8 cellular contexts compared by ENCODE assay signal in genomic region chr1:95233737-95234493, GRCh38. TPM values are rescaled to one million over a fixed set of nuclear protein-coding genes. Genes with fewer than 3 reads are reported as not detected.
DNase-seq lines count a peak whose midpoint lies in the region; ATAC-seq and TF ChIP-seq lines count a peak whose summit lies in the region.

A gene with protein sequence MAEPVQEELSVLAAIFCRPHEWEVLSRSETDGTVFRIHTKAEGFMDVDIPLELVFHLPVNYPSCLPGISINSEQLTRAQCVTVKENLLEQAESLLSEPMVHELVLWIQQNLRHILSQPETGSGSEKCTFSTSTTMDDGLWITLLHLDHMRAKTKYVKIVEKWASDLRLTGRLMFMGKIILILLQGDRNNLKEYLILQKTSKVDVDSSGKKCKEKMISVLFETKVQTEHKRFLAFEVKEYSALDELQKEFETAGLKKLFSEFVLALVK (plus strand): TSS chr1:95234210. CDS start chr1:95234231, 21 bp downstream.

- peaks cover 35% of the 10 kb centered on the region for H3K79me2 ChIP-seq in DOHH2 (ENCODE audit: control insufficient read depth, low read length)

- no peaks in the 10 kb centered on the region for H3F3A ChIP-seq in DOHH2 (ENCODE audit: control insufficient read depth, insufficient read depth)

- H3K4me3 ChIP-seq in DOHH2 (ENCODE audit: low read length) (peak within 1 kb of the TSS; percentile 92), Panc1 (ENCODE audit: low read depth in 2 of 2, low read length in 2 of 2) (peak within 1 kb of the TSS; percentile 68 to 72), esophagus squamous epithelium (peak within 1 kb of the TSS; percentile 68 to 91 (median 85))
- H3K4me3 ChIP-seq in Jurkat, Clone E6-1 (ENCODE audit: low read length), result peak within 1 kb of the TSS; percentile 75

- TF ChIP-seq CTCF in DOHH2 (IDR thresholded peaks at IDR 0.05; ENCODE audit: low read depth, low read length, poor library complexity, severe bottlenecking) (peak; percentile 67), Panc1 (IDR thresholded peaks at IDR 0.05) (peak; percentile 92), esophagus squamous epithelium (IDR thresholded peaks at IDR 0.05) (peak; percentile 80 to 95 (median 90))

- H3K4me1 ChIP-seq in DOHH2 (ENCODE audit: control insufficient read depth, low read length) (peaks cover 9% of the 10 kb centered on the region), Panc1 (ENCODE audit: control insufficient read depth, insufficient read depth, low read length) (peaks cover 7% of the 10 kb centered on the region), esophagus squamous epithelium (peaks cover 7 to 73% (median 8%) of the 10 kb centered on the region in 3 donors)

- no TSS peak for BruUV-seq in Panc1 (replicated peaks; lab: Mats Ljungman, UMichigan)

- CTCF ChIA-PET in Panc1 (lab: Charles Lee), result interaction anchor here (0.5 to 1.7 kb wide), 18 partner anchors 10 to 1510 kb away, joined by 3 to 8 read pairs (median 4); partner anchors contain the start of genes ALG14 and TLCD4

- no peaks in the 10 kb centered on the region for H3K9me3 ChIP-seq in DOHH2 (ENCODE audit: control insufficient read depth, insufficient read depth, low read length)
- H3K9me3 ChIP-seq in Panc1 (ENCODE audit: control insufficient read depth, insufficient read depth, low read depth, low read length), result no peaks in the 10 kb centered on the region
- no peaks in the 10 kb centered on the region for H3K9me3 ChIP-seq in esophagus squamous epithelium

- H3K36me3 ChIP-seq in DOHH2 (ENCODE audit: control insufficient read depth, low read length) (peaks cover 14% of the 10 kb centered on the region), Panc1 (ENCODE audit: control insufficient read depth, insufficient read depth, low read length) (no peaks in the 10 kb centered on the region), esophagus squamous epithelium (no peaks in the 10 kb centered on the region)

- H3K9me3 Mint-ChIP-seq in activated T-cell treated with anti-CD3 and anti-CD28 coated beads, Interleukin-2, amount 50 U/mL, for 72 hours, result no peaks in the 10 kb centered on the region
- H3K9me3 Mint-ChIP-seq in naive B cell, result no peaks in the 10 kb centered on the region
- no peaks in the 10 kb centered on the region for H3K9me3 Mint-ChIP-seq in stimulated activated memory B cell treated with anti-CD40 and anti-IgM and Interleukin-4, amounts not matched to agents 10 μg/mL and 1 μg/mL and 100 μg/mL, for 72 hours

- H3K27ac ChIP-seq in DOHH2 (ENCODE audit: low read depth, low read length) (peak within 1 kb of the TSS; percentile 37), Panc1 (ENCODE audit: low read length) (peak within 1 kb of the TSS; percentile 66; the same call in 1 of the 2 replicates), esophagus squamous epithelium (peak within 1 kb of the TSS; percentile 85 to 90 (median 88))

- H3K27me3 Mint-ChIP-seq in activated T-cell treated with anti-CD3 and anti-CD28 coated beads, Interleukin-2, amount 50 U/mL, for 72 hours (ENCODE audit: low read depth), result peaks cover 9% of the 10 kb centered on the region
- H3K27me3 Mint-ChIP-seq in naive B cell, result peaks cover 11 to 26% (median 22%) of the 10 kb centered on the region in 3 donors
- peaks cover 7% of the 10 kb centered on the region for H3K27me3 Mint-ChIP-seq in stimulated activated memory B cell treated with anti-CD40 and anti-IgM and Interleukin-4, amounts not matched to agents 10 μg/mL and 1 μg/mL and 100 μg/mL, for 72 hours

- in situ Hi-C loops in Panc1 (cut with HindIII; ENCODE audit: low pct_unique_long_range_greater_than_20kb, low sequenced_read_pairs), result no loop called here

- H3K27me3 ChIP-seq in DOHH2 (ENCODE audit: control insufficient read depth, low read length) (peaks cover 12% of the 10 kb centered on the region), Panc1 (ENCODE audit: control insufficient read depth, insufficient read depth, low read length) (no peaks in the 10 kb centered on the region), esophagus squamous epithelium (no peaks in the 10 kb centered on the region)

- peak within 1 kb of the TSS; percentile 95 for H3K27ac Mint-ChIP-seq in activated T-cell treated with anti-CD3 and anti-CD28 coated beads, Interleukin-2, amount 50 U/mL, for 72 hours
- H3K27ac Mint-ChIP-seq in naive B cell, result peak within 1 kb of the TSS; percentile 77 to 95 (median 89)
- H3K27ac Mint-ChIP-seq in stimulated activated memory B cell treated with anti-CD40 and anti-IgM and Interleukin-4, amounts not matched to agents 10 μg/mL and 1 μg/mL and 100 μg/mL, for 72 hours, result peak within 1 kb of the TSS; percentile 86

- H3K4me3 Mint-ChIP-seq in activated T-cell treated with anti-CD3 and anti-CD28 coated beads, Interleukin-2, amount 50 U/mL, for 72 hours, result peak within 1 kb of the TSS; percentile 90 to 97
- H3K4me3 Mint-ChIP-seq in naive B cell, result peak within 1 kb of the TSS; percentile 87 to 97 (median 92)
- H3K4me3 Mint-ChIP-seq in stimulated activated memory B cell treated with anti-CD40 and anti-IgM and Interleukin-4, amounts not matched to agents 10 μg/mL and 1 μg/mL and 100 μg/mL, for 72 hours, result peak within 1 kb of the TSS; percentile 89

- no peaks in the 10 kb centered on the region for H3K9me2 ChIP-seq in DOHH2 (replicated peaks; ENCODE audit: control insufficient read depth, low read length)

- H4K20me1 ChIP-seq in DOHH2 (ENCODE audit: control insufficient read depth, insufficient read depth, low read depth, low read length), result no peaks in the 10 kb centered on the region

- ATAC-seq in GM21717 (IDR thresholded peaks at IDR 0.05; ENCODE audit: unreplicated experiment), result peak; percentile 99
- ATAC-seq in Panc1, result peak; percentile 97
- peak; percentile 95 to 96 for ATAC-seq in activated T-cell treated with anti-CD3 and anti-CD28 coated beads, Interleukin-2, amount 50 U/mL, for 72 hours (replicated peaks in 1 of 2)
- ATAC-seq in naive B cell (ENCODE audit: low read depth in 2 of 2), result peak; percentile 91 to 92
- ATAC-seq in stimulated activated memory B cell treated with anti-CD40 and anti-IgM and Interleukin-4, amounts not matched to agents 10 μg/mL and 1 μg/mL and 100 μg/mL, for 72 hours, result peak; percentile 98

- POLR2A ChIA-PET in Panc1 (lab: Charles Lee), result interaction anchor here (0.6 to 0.7 kb wide), 5 partner anchors 15 to 1337 kb away, joined by 3 to 7 read pairs (median 4); no protein-coding TSS in a partner anchor

- intact Hi-C loops in Panc1 (cut with micrococcal nuclease; ENCODE audit: unreplicated experiment), result loop anchor here (10.0 kb wide), 1 partner anchor 119 kb away; the partner anchor contains the start of gene TLCD4
- intact Hi-C loops in esophagus squamous epithelium (cut with DNase I), result loop anchor here (10.0 kb wide), 1 partner anchor 159 kb away; the partner anchor contains the start of gene ALG14

- WGBS in esophagus squamous epithelium, 2 donors, result 0 to 80% methylated on average over 1 to 9 of the region's 71 CpGs

- H3K4me2 ChIP-seq in DOHH2 (ENCODE audit: low read length), result peak within 1 kb of the TSS; percentile 92

- TF ChIP-seq POLR2A in esophagus squamous epithelium (IDR thresholded peaks at IDR 0.05), result peak in 2 of 4 donors; percentile 66

- peaks cover 2% of the 10 kb centered on the region in 2 donors for H3K36me3 Mint-ChIP-seq in activated T-cell treated with anti-CD3 and anti-CD28 coated beads, Interleukin-2, amount 50 U/mL, for 72 hours (ENCODE audit: insufficient read depth in 2 of 2)
- H3K36me3 Mint-ChIP-seq in naive B cell, result no peaks in the 10 kb centered on the region
- peaks cover 9% of the 10 kb centered on the region for H3K36me3 Mint-ChIP-seq in stimulated activated memory B cell treated with anti-CD40 and anti-IgM and Interleukin-4, amounts not matched to agents 10 μg/mL and 1 μg/mL and 100 μg/mL, for 72 hours

- peak; percentile 63 for DNase-seq in Jurkat, Clone E6-1 (ENCODE audit: low read depth, low spot score)
- DNase-seq in Panc1 (ENCODE audit: low read depth, low spot score) (peak; percentile 27), esophagus squamous epithelium (lab: John Stamatoyannopoulos, UW) (peak; percentile 58), naive B cell (peak; percentile 95)
- peak; percentile 93 to 97 for DNase-seq in activated T-cell treated with anti-CD3 and anti-CD28 coated beads, Interleukin-2, amount 50 U/mL, for 72 hours

- peaks cover 35% of the 10 kb centered on the region for H3K4me1 Mint-ChIP-seq in activated T-cell treated with anti-CD3 and anti-CD28 coated beads, Interleukin-2, amount 50 U/mL, for 72 hours (ENCODE audit: low read depth)
- peaks cover 22 to 44% (median 42%) of the 10 kb centered on the region in 3 donors for H3K4me1 Mint-ChIP-seq in naive B cell
- peaks cover 42% of the 10 kb centered on the region for H3K4me1 Mint-ChIP-seq in stimulated activated memory B cell treated with anti-CD40 and anti-IgM and Interleukin-4, amounts not matched to agents 10 μg/mL and 1 μg/mL and 100 μg/mL, for 72 hours

RNA-seq across cellular contexts. Expression of the gene that starts here (rescaled TPM):
- 21.5 TPM for polyA plus RNA-seq in Jurkat, Clone E6-1 (2012; ENCODE audit: insufficient read depth, insufficient read length)
- total RNA-seq in Panc1 (2021; ENCODE audit: unreplicated experiment), result 6.1 TPM
- polyA plus RNA-seq in Panc1 (2012; ENCODE audit: insufficient read length), result 4.9 TPM
- 10 to 100 TPM; 15.4 to 15.8 TPM for total RNA-seq in activated T-cell treated with anti-CD3 and anti-CD28 coated beads, Interleukin-2, amount 50 U/mL, for 72 hours
- 10 to 100 TPM in 1 of 4 donors, 1 to 10 TPM in 3; 1.8 to 11.8 (median 7.6) TPM for total RNA-seq in esophagus squamous epithelium
- polyA plus RNA-seq in naive B cell (ENCODE audit: low read depth in 6 of 6), result 10 to 100 TPM; 39.6 to 54.6 (median 48.5) TPM

Comparison
In these comparisons a context has a peak if more than half of its experiments do, and no peak if none do; other contexts are left out.
1. Peak in every context shown above with its lines: DNase-seq, ATAC-seq, H3K4me3 ChIP-seq and H3K27ac ChIP-seq.
2. H3K27ac ChIP-seq: peak in every context shown above with its lines; median percentile 88 in esophagus squamous epithelium; 66 in Panc1; 37 in DOHH2.
3. DNase-seq: peak in every context shown above with its lines; median percentile 95 in activated T-cell treated with anti-CD3 and anti-CD28 coated beads, Interleukin-2, amount 50 U/mL, for 72 hours; 95 in naive B cell; 63 in Jurkat, Clone E6-1; 58 in esophagus squamous epithelium; 27 in Panc1.